ENCODE assay signal across 1 cellular context in the genomic region with DNA sequence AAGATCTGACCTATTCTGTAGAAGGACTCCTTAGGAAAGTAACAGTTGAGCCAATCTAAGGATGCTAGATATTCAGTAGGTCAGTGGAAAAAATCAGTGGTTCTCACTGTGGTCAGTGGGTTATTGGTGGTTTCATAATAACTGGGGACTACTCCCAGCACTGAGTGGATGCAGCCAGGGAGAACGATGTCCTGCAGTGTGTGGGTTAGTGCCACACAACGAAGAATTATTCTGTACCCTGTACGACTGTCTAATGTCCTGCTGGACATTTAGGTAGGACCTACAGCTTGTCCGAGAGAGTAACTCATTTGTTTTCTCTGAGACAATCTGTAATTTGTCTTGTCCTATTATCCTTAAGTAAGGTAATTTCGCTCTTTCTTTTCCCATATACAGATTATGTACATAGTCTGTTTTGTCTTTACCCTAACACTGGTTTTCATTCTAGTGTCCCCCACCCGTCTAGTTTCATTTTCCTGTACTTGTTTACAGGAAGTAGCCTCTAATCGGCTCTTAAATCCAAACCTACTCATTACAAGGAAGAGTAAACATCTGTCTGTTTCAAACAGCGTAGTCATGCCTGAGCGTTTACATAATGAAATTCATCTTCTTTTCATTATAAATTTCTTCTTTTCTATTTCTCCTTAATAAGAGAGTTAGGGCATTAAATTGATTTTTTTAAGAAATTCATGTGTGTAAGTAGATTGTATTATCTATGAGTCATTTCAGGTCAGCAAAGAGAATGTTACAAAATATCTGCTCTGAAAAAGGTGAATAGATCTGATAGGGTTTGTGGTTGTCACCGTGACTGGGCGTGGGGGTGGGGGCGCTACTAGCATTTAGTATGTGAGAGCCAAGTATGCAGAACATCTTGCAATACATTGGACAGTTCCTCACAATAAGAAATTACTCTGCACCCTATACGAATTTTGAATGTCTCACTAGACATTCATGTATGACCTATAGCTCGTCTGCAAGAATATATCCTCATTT.
TF ChIP-seq lines count a peak whose summit lies in the region.

No MANE protein-coding gene starts in this region.

TF ChIP-seq in GM12878, 131 proteins besides CTCF, POLR2A, EP300 and RAD21 (continued from another document):
- TF ChIP-seq, protein P1, sequence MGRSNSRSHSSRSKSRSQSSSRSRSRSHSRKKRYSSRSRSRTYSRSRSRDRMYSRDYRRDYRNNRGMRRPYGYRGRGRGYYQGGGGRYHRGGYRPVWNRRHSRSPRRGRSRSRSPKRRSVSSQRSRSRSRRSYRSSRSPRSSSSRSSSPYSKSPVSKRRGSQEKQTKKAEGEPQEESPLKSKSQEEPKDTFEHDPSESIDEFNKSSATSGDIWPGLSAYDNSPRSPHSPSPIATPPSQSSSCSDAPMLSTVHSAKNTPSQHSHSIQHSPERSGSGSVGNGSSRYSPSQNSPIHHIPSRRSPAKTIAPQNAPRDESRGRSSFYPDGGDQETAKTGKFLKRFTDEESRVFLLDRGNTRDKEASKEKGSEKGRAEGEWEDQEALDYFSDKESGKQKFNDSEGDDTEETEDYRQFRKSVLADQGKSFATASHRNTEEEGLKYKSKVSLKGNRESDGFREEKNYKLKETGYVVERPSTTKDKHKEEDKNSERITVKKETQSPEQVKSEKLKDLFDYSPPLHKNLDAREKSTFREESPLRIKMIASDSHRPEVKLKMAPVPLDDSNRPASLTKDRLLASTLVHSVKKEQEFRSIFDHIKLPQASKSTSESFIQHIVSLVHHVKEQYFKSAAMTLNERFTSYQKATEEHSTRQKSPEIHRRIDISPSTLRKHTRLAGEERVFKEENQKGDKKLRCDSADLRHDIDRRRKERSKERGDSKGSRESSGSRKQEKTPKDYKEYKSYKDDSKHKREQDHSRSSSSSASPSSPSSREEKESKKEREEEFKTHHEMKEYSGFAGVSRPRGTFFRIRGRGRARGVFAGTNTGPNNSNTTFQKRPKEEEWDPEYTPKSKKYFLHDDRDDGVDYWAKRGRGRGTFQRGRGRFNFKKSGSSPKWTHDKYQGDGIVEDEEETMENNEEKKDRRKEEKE (IDR thresholded peaks at IDR 0.05): no peak
- no peak for TF ChIP-seq POLR2AphosphoS5 (IDR thresholded peaks at IDR 0.05; ENCODE audit: low read length)
